Comparison of ENCODE assay signal across 8 cellular contexts in genomic region chr11:59283825-59284772, GRCh38.
DNase-seq lines count a peak whose midpoint lies in the region; ATAC-seq and TF ChIP-seq lines count a peak whose summit lies in the region.

No MANE protein-coding gene starts in this region.

- CTCF ChIA-PET in CD8-positive, alpha-beta T cell (lab: Charles Lee) = interaction anchor here (1.7 kb wide), 1 partner anchor 21 kb away, joined by 8 read pairs; no protein-coding TSS in a partner anchor

- peaks cover 17% of the 10 kb centered on the region for H3K4me1 Mint-ChIP-seq in CD8-positive, alpha-beta T cell (ENCODE audit: low read depth)

- peak; percentile 65 for TF ChIP-seq CTCF in CD8-positive, alpha-beta T cell (IDR thresholded peaks at IDR 0.05)
- TF ChIP-seq CTCF in fibroblast of mammary gland (conservative IDR thresholded peaks at IDR 0.05; ENCODE audit: control insufficient read depth, insufficient read depth, low read depth, low read length) = peak; percentile 84
- peak in 1 of 3 donors; percentile 48 for TF ChIP-seq CTCF in omental fat pad (IDR thresholded peaks at IDR 0.05)

- H3K27me3 Mint-ChIP-seq in CD8-positive, alpha-beta T cell (ENCODE audit: low read depth) = peaks cover 8% of the 10 kb centered on the region

- peak in 6 of 7 experiments; percentile 26 to 62 (median 34) for DNase-seq in CD8-positive, alpha-beta T cell
- DNase-seq in NCI-H526 (lab: John Stamatoyannopoulos, UW) (peak; percentile 34 to 64), fibroblast of mammary gland (ENCODE audit: low read depth) (peak; percentile 60), omental fat pad (ENCODE audit: low spot score) (no peak), GM19238 (ENCODE audit: insufficient read length, low spot score) (no peak)
- peak; percentile 27 for DNase-seq in activated CD8-positive, alpha-beta memory T cell treated with anti-CD3 and anti-CD28 coated beads, Interleukin-2, amount 50 U/mL, for 4 hours

- H3K4me3 Mint-ChIP-seq in CD8-positive, alpha-beta T cell = peak overlapping the region; percentile 75

- no peaks in the 10 kb centered on the region for H3K9me3 Mint-ChIP-seq in CD8-positive, alpha-beta T cell

- POLR2A ChIA-PET in CD8-positive, alpha-beta T cell (lab: Charles Lee) = no interaction called here

- H3K36me3 Mint-ChIP-seq in CD8-positive, alpha-beta T cell = no peaks in the 10 kb centered on the region

- peak overlapping the region; percentile 15 for H3K27ac Mint-ChIP-seq in CD8-positive, alpha-beta T cell

- no peaks in the 10 kb centered on the region for H3K9me3 ChIP-seq in CD8-positive, alpha-beta T cell (ENCODE audit: low read length)

- H3K4me1 ChIP-seq in CD8-positive, alpha-beta T cell (ENCODE audit: insufficient read depth, low read length) = peaks cover 14% of the 10 kb centered on the region

- intact Hi-C loops in CD8-positive, alpha-beta T cell (cut with DNase I, micrococcal nuclease) = loop anchor here (1.0 to 2.0 kb wide), 4 partner anchors 21 to 147 kb away; no protein-coding TSS in a partner anchor

- peak; percentile 87 for ATAC-seq in CD8-positive, alpha-beta T cell
- peak; percentile 84 for ATAC-seq in GM19035 (IDR thresholded peaks at IDR 0.05; ENCODE audit: unreplicated experiment)
- peak; percentile 72 for ATAC-seq in HG03139 (IDR thresholded peaks at IDR 0.05; ENCODE audit: unreplicated experiment)
- ATAC-seq in omental fat pad (ENCODE audit: low FRiP score) = peak; percentile 65

- H3K36me3 ChIP-seq in CD8-positive, alpha-beta T cell (ENCODE audit: insufficient read depth, low read length) = no peaks in the 10 kb centered on the region

- no peak overlapping the region for H3K4me3 ChIP-seq in CD8-positive, alpha-beta T cell (ENCODE audit: low read depth, low read length)
- no peak overlapping the region for H3K4me3 ChIP-seq in fibroblast of mammary gland (ENCODE audit: control insufficient read depth, low read depth, low read length)

- H3K27ac ChIP-seq in CD8-positive, alpha-beta T cell (ENCODE audit: low read depth, low read length) = no peak overlapping the region

- no peaks in the 10 kb centered on the region for H3K27me3 ChIP-seq in CD8-positive, alpha-beta T cell (ENCODE audit: insufficient read depth, low read length)

Comparison
In these comparisons a context has a peak if more than half of its experiments do, and no peak if none do; other contexts are left out.
1. DNase-seq: peak in CD8-positive, alpha-beta T cell (6 of 7), NCI-H526 (2 of 2), activated CD8-positive, alpha-beta memory T cell treated with anti-CD3 and anti-CD28 coated beads, Interleukin-2, amount 50 U/mL, for 4 hours (single experiment) and fibroblast of mammary gland (single experiment); none in omental fat pad (single experiment) and GM19238 (single experiment).
2. Peak in every context shown above with its lines, with median percentiles within 50 percentile points of each other: ATAC-seq.